In genomic region chr11:37704791-37705190, GRCh38 we compare ENCODE assay signal across 24 cellular contexts.
"Had no signal": no experiment of that assay in that cellular context is flagged by ENCODE, and none has a peak within 500 bp of the region (broad histone marks: within the 10 kb centered on the region; RNA-seq: fewer than 3 reads in every experiment).

No MANE protein-coding gene starts in this region.

- DNase-seq: dorsolateral prefrontal cortex; effector CD4-positive, alpha-beta T cell; hypothalamus; immature natural killer cell; islet precursor cell; kidney glomerular epithelial cell; left colon; left ventricle myocardium superior; lower lobe of right lung; naive thymus-derived CD8-positive, alpha-beta T cell; nephron progenitor cell; nucleus accumbens; right cardiac atrium; spleen; stimulated activated CD4-positive, alpha-beta T cell treated with anti-CD3 and anti-CD28 coated beads, Interleukin-4, amount 100 ng/mL, for 4 hours; stimulated activated naive CD8-positive, alpha-beta T cell treated with anti-CD3 and anti-CD28 coated beads, Interleukin-15, Interleukin-2, amounts not matched to agents 100 U/mL and 50 U/mL, for 24 hours; substantia nigra; testis; tibial artery had no signal

- H3K4me1 ChIP-seq: lower lobe of right lung, prostate gland, spleen, testis, tibial artery had no signal

- H3K36me3 ChIP-seq: lower lobe of right lung, prostate gland, spleen, tibial artery had no signal

- FAIRE-seq: colon, frontal cortex, urothelium cell line had no signal

- H3K4me3 ChIP-seq: dorsolateral prefrontal cortex, lower lobe of right lung, prostate gland, skin epidermis, spleen, testis, tibial artery had no signal

- H3K27ac ChIP-seq: dorsolateral prefrontal cortex, lower lobe of right lung, prostate gland, skin epidermis, spleen, testis, tibial artery had no signal

- H3K9me3 ChIP-seq: lower lobe of right lung, prostate gland, testis, tibial artery had no signal

- H3K27me3 ChIP-seq: dorsolateral prefrontal cortex, spleen, testis, tibial artery had no signal
